1 cellular context compared by ENCODE assay signal in genomic region chr5:171954721-171955120, GRCh38.
TF ChIP-seq lines count a peak whose summit lies in the region.

No MANE protein-coding gene starts in this region.

TF ChIP-seq in WTC11, 78 proteins besides CTCF, POLR2A, EP300 and RAD21 (continued from another document):
- no peak for TF ChIP-seq STAT6 (CRISPR knock-in tag; conservative IDR thresholded peaks at IDR 0.05; ENCODE audit: low read depth)
- no peak for TF ChIP-seq CREM (CRISPR knock-in tag; IDR thresholded peaks at IDR 0.05)
- no peak for TF ChIP-seq MYBL2 (CRISPR knock-in tag; IDR thresholded peaks at IDR 0.05)
- TF ChIP-seq ZNF416 (CRISPR knock-in tag; IDR thresholded peaks at IDR 0.05) = no peak
- TF ChIP-seq ZNF425 (CRISPR knock-in tag; conservative IDR thresholded peaks at IDR 0.05) = no peak
TF ChIP-seq in WTC11: peak in this region for 0.
